Comparison of ENCODE assay signal across 2 cellular contexts in the genomic region with DNA sequence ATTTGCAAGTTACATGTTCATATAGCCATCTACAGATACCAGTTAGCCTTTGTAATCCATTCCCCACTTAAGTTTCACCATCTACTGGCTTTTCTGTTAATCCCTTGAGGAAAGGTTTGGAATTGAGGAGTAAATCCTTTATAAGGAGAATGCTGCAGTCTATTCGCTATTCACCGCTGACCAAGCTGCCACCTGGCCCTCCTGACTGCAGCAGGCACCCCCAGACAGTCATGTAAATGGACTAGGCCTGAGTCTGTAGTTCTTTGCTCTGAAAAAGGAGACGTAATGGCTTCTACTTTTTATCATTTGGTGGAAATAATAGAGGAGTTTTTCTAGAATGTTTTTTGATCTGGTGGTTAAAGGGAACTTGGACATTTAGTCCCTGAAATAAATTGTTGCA.
TF ChIP-seq lines count a peak whose summit lies in the region.

No MANE protein-coding gene starts in this region.

TF ChIP-seq in SK-N-SH, 30 proteins besides CTCF, POLR2A, EP300 and RAD21:
- TF ChIP-seq, protein P1, sequence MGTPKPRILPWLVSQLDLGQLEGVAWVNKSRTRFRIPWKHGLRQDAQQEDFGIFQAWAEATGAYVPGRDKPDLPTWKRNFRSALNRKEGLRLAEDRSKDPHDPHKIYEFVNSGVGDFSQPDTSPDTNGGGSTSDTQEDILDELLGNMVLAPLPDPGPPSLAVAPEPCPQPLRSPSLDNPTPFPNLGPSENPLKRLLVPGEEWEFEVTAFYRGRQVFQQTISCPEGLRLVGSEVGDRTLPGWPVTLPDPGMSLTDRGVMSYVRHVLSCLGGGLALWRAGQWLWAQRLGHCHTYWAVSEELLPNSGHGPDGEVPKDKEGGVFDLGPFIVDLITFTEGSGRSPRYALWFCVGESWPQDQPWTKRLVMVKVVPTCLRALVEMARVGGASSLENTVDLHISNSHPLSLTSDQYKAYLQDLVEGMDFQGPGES (IDR thresholded peaks at IDR 0.05; ENCODE audit: low read depth, low read length), result no peak
- TF ChIP-seq RFX5 (IDR thresholded peaks at IDR 0.05; ENCODE audit: low read length) (no peak), YY1 (IDR thresholded peaks at IDR 0.05; ENCODE audit: low read depth) (no peak), USF2 (IDR thresholded peaks at IDR 0.05; ENCODE audit: borderline replicate concordance, low read depth, low read length) (no peak), RXRA (IDR thresholded peaks at IDR 0.05; ENCODE audit: borderline replicate concordance, low read depth) (no peak)

TF ChIP-seq in SK-N-SH treated with all-trans-retinoic acid at 6 μM for 48 hours, 23 proteins besides CTCF, POLR2A, EP300 and RAD21:
- TF ChIP-seq TSHZ2 (CRISPR knock-in tag; IDR thresholded peaks at IDR 0.05) (no peak), CREB5 (CRISPR knock-in tag; IDR thresholded peaks at IDR 0.05; ENCODE audit: low read depth) (no peak), PPARA (CRISPR knock-in tag; IDR thresholded peaks at IDR 0.05; ENCODE audit: borderline replicate concordance) (no peak), CSRNP3 (CRISPR knock-in tag; IDR thresholded peaks at IDR 0.05) (no peak), RARB (CRISPR knock-in tag; IDR thresholded peaks at IDR 0.05) (no peak), TOX (CRISPR knock-in tag; IDR thresholded peaks at IDR 0.05; ENCODE audit: borderline replicate concordance) (no peak), ZNF565 (CRISPR knock-in tag; conservative IDR thresholded peaks at IDR 0.05; ENCODE audit: low read depth) (no peak), PATZ1 (CRISPR knock-in tag; IDR thresholded peaks at IDR 0.05; ENCODE audit: borderline replicate concordance) (no peak), CSDC2 (CRISPR knock-in tag; IDR thresholded peaks at IDR 0.05) (no peak), TCF4 (CRISPR knock-in tag; IDR thresholded peaks at IDR 0.05; ENCODE audit: borderline replicate concordance) (no peak), ZNF70 (CRISPR knock-in tag; IDR thresholded peaks at IDR 0.05) (no peak), SNAI2 (CRISPR knock-in tag; IDR thresholded peaks at IDR 0.05) (no peak), ZC3H10 (CRISPR knock-in tag; IDR thresholded peaks at IDR 0.05) (no peak), ESRRG (CRISPR knock-in tag; IDR thresholded peaks at IDR 0.05) (no peak), ZFP3 (CRISPR knock-in tag; IDR thresholded peaks at IDR 0.05) (no peak)
- TF ChIP-seq, protein P2, sequence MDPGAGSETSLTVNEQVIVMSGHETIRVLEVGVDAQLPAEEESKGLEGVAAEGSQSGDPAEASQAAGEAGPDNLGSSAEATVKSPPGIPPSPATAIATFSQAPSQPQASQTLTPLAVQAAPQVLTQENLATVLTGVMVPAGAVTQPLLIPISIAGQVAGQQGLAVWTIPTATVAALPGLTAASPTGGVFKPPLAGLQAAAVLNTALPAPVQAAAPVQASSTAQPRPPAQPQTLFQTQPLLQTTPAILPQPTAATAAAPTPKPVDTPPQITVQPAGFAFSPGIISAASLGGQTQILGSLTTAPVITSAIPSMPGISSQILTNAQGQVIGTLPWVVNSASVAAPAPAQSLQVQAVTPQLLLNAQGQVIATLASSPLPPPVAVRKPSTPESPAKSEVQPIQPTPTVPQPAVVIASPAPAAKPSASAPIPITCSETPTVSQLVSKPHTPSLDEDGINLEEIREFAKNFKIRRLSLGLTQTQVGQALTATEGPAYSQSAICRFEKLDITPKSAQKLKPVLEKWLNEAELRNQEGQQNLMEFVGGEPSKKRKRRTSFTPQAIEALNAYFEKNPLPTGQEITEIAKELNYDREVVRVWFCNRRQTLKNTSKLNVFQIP (CRISPR knock-in tag; IDR thresholded peaks at IDR 0.05; ENCODE audit: borderline replicate concordance, low read depth), result no peak
